In the genomic region with DNA sequence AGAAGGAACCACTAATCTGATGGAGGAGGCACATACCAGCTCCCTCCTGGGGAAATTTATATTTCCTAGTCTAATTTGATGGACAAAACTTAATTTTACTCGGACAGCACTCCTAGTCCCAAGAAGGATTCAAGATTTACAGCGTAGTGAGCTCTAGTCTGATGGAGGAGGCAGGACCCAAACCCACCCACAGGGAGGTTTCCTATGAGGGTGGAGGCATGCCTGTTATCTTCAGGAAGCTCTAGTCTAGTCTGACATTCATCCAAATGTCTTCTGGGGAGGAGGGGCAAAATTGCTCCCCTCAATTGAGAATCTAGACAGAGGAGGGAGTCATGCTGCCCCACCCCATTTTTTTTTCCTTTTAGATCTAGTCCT, we compare ENCODE assay signal across 20 cellular contexts. TPM values are rescaled to one million over a fixed set of nuclear protein-coding genes. Genes with fewer than 3 reads are reported as not detected.
DNase-seq lines count a peak whose midpoint lies in the region; ATAC-seq and TF ChIP-seq lines count a peak whose summit lies in the region.
"Had no signal": no experiment of that assay in that cellular context is flagged by ENCODE, and none has a peak within 500 bp of the region (broad histone marks: within the 10 kb centered on the region; RNA-seq: fewer than 3 reads in every experiment).

No MANE protein-coding gene starts in this region.

- ATAC-seq in IMR-90 (ENCODE audit: low read depth) (no peak), psoas muscle (no peak), HG02571 (IDR thresholded peaks at IDR 0.05; ENCODE audit: unreplicated experiment) (no peak)
- ATAC-seq: CD8-positive, alpha-beta T cell had no signal

- peak overlapping the region; percentile 79; the same call in 2 of the 3 replicates for H2BK15ac ChIP-seq in IMR-90 (ENCODE audit: low read depth, low read length)

- H3K27ac Mint-ChIP-seq in immature natural killer cell (peak overlapping the region in 4 of 6 donors; percentile 40 to 91 (median 72)), Caco-2 (ENCODE audit: unreplicated experiment) (no peak overlapping the region)
- H3K27ac Mint-ChIP-seq: CD8-positive, alpha-beta T cell had no signal

- H3K4me3 Mint-ChIP-seq in immature natural killer cell, result peak overlapping the region in 2 of 5 donors; percentile 50 to 80
- no peak overlapping the region for H3K4me3 Mint-ChIP-seq in Caco-2 (ENCODE audit: unreplicated experiment)
- H3K4me3 Mint-ChIP-seq: CD8-positive, alpha-beta T cell had no signal

- H3K27me3 Mint-ChIP-seq in immature natural killer cell (ENCODE audit: low read depth in 3 of 3), result peaks cover 0 to 9% (median 4%) of the 10 kb centered on the region in 3 donors
- no peaks in the 10 kb centered on the region for H3K27me3 Mint-ChIP-seq in Caco-2 (ENCODE audit: insufficient read depth, unreplicated experiment)

- peak overlapping the region; percentile 86 for H2AK5ac ChIP-seq in IMR-90 (ENCODE audit: low read depth, low read length)

- in situ Hi-C loops in IMR-90 (cut with MboI; ENCODE audit: low sequenced_read_pairs), result no loop called here

- no peaks in the 10 kb centered on the region for H3K27me3 ChIP-seq in BLaER1 treated with 17β-estradiol and CSF1 and Interleukin-3, amounts not matched to agents 10 nM and 100 nM
- H3K27me3 ChIP-seq in IMR-90 (ENCODE audit: control insufficient read depth, insufficient read depth, low read length), result no peaks in the 10 kb centered on the region
- H3K27me3 ChIP-seq in psoas muscle (ENCODE audit: insufficient read depth in 3 of 3, low read length in 2 of 3), result no peaks in the 10 kb centered on the region
- H3K27me3 ChIP-seq in Caco-2 (replicated peaks; ENCODE audit: control insufficient read depth, insufficient read depth, low read length), result no peaks in the 10 kb centered on the region
- no peaks in the 10 kb centered on the region for H3K27me3 ChIP-seq in hepatocyte
- no peaks in the 10 kb centered on the region for H3K27me3 ChIP-seq in prostate gland (replicated peaks; ENCODE audit: insufficient read depth)
- H3K27me3 ChIP-seq: BE2C had no signal

- no peak for TF ChIP-seq POLR2A in IMR-90 (IDR thresholded peaks at IDR 0.05; ENCODE audit: low read depth, low read length)
- no peak for TF ChIP-seq POLR2A in prostate gland (IDR thresholded peaks at IDR 0.05)

- no peak overlapping the region for H2AFZ ChIP-seq in IMR-90 (replicated peaks; ENCODE audit: low read length, poor library complexity)
- H2AFZ ChIP-seq in hepatocyte, result no peak overlapping the region

- H3K9me3 Mint-ChIP-seq in immature natural killer cell, result no peaks in the 10 kb centered on the region
- H3K9me3 Mint-ChIP-seq in Caco-2 (ENCODE audit: unreplicated experiment), result no peaks in the 10 kb centered on the region
- H3K9me3 Mint-ChIP-seq: CD8-positive, alpha-beta T cell had no signal

- whole genome bisulfite sequencing in IMR-90 (ENCODE audit: extremely low coverage in 2 of 2, insufficient read length in 1 of 2), 2 experiments, result no CpG with 5 or more reads among the region's 2 CpGs
- WGBS in psoas muscle, 3 donors, result 79 to 84% (median 80%) methylated on average over 2 of the region's 2 CpGs
- WGBS in hepatocyte (ENCODE audit: low lambda C conversion rate, missing lambda C conversion rate), result 100% methylated on average over 2 of the region's 2 CpGs
- 97% methylated on average over 2 of the region's 2 CpGs for WGBS in prostate gland

- no peaks in the 10 kb centered on the region for H3K9me3 ChIP-seq in BLaER1 treated with 17β-estradiol and CSF1 and Interleukin-3, amounts not matched to agents 10 nM and 100 nM (replicated peaks in 1 of 11)
- no peaks in the 10 kb centered on the region for H3K9me3 ChIP-seq in IMR-90 (ENCODE audit: control insufficient read depth, insufficient read depth, low read length)
- no peaks in the 10 kb centered on the region for H3K9me3 ChIP-seq in psoas muscle
- no peaks in the 10 kb centered on the region for H3K9me3 ChIP-seq in Caco-2
- no peaks in the 10 kb centered on the region for H3K9me3 ChIP-seq in hepatocyte (ENCODE audit: low read depth)
- H3K9me3 ChIP-seq in prostate gland, result no peaks in the 10 kb centered on the region
- H3K9me3 ChIP-seq: BE2C, HAP-1 had no signal

- H3K4me1 ChIP-seq in BLaER1 treated with 17β-estradiol and CSF1 and Interleukin-3, amounts not matched to agents 10 nM and 100 nM, result peaks cover 61 to 90% (median 84%) of the 10 kb centered on the region in 10 experiments
- peaks cover 29% of the 10 kb centered on the region for H3K4me1 ChIP-seq in IMR-90 (ENCODE audit: control insufficient read depth, insufficient read depth, low read length)
- H3K4me1 ChIP-seq in psoas muscle, result peaks cover 26% of the 10 kb centered on the region
- peaks cover 44% of the 10 kb centered on the region for H3K4me1 ChIP-seq in Caco-2
- peaks cover 35% of the 10 kb centered on the region for H3K4me1 ChIP-seq in hepatocyte (ENCODE audit: insufficient read depth)
- peaks cover 10% of the 10 kb centered on the region for H3K4me1 ChIP-seq in prostate gland (replicated peaks)

- H4K91ac ChIP-seq in IMR-90 (ENCODE audit: insufficient read depth, low read depth, low read length), result peak overlapping the region; percentile 42; the same call in 1 of the 2 replicates

- peaks cover 39 to 44% of the 10 kb centered on the region in 2 donors for H3K4me1 Mint-ChIP-seq in immature natural killer cell
- peaks cover 18% of the 10 kb centered on the region for H3K4me1 Mint-ChIP-seq in Caco-2 (ENCODE audit: low read depth, unreplicated experiment)

- peak overlapping the region in 10 of 11 experiments; percentile 9 to 68 (median 50); a peak in 16 of 22 replicates for H3K27ac ChIP-seq in BLaER1 treated with 17β-estradiol and CSF1 and Interleukin-3, amounts not matched to agents 10 nM and 100 nM
- no peak overlapping the region for H3K27ac ChIP-seq in IMR-90 (ENCODE audit: insufficient read depth, low read length)
- peak overlapping the region; percentile 9 for H3K27ac ChIP-seq in psoas muscle
- H3K27ac ChIP-seq in hepatocyte, result no peak overlapping the region
- H3K27ac ChIP-seq in prostate gland, result no peak overlapping the region
- H3K27ac ChIP-seq: SK-N-MC had no signal

- peak overlapping the region; percentile 56; the same call in 1 of the 2 replicates for H2BK20ac ChIP-seq in IMR-90 (ENCODE audit: low read depth, low read length)

- H3K9me1 ChIP-seq in IMR-90 (ENCODE audit: insufficient read depth, low read length), result peaks cover 8% of the 10 kb centered on the region

- H3K18ac ChIP-seq in IMR-90 (ENCODE audit: low read depth, low read length), result no peak overlapping the region

- dilution Hi-C loops in IMR-90 (cut with HindIII; ENCODE audit: low sequenced_read_pairs, unreplicated experiment), result no loop called here

- H3K4ac ChIP-seq in IMR-90 (ENCODE audit: low read depth, low read length), result peak overlapping the region; percentile 83

- no peaks in the 10 kb centered on the region for H3K36me3 ChIP-seq in BLaER1 treated with 17β-estradiol and CSF1 and Interleukin-3, amounts not matched to agents 10 nM and 100 nM
- H3K36me3 ChIP-seq in IMR-90 (ENCODE audit: control insufficient read depth, insufficient read depth, low read length) (no peaks in the 10 kb centered on the region), psoas muscle (ENCODE audit: insufficient read depth in 1 of 2, low read depth in 1 of 2) (no peaks in the 10 kb centered on the region), Caco-2 (ENCODE audit: control insufficient read depth, insufficient read depth, low read length) (no peaks in the 10 kb centered on the region), hepatocyte (replicated peaks; ENCODE audit: insufficient read depth, low read depth) (no peaks in the 10 kb centered on the region), prostate gland (no peaks in the 10 kb centered on the region)
- H3K36me3 ChIP-seq: BE2C, HAP-1 had no signal

- H3K9ac ChIP-seq in BLaER1 treated with 17β-estradiol and CSF1 and Interleukin-3, amounts not matched to agents 10 nM and 100 nM, result peak overlapping the region in 3 of 11 experiments; percentile 5 to 31 (median 30); a peak in 2 of 22 replicates
- H3K9ac ChIP-seq in IMR-90 (ENCODE audit: low read depth, low read length), result no peak overlapping the region

- intact Hi-C loops in IMR-90 (cut with micrococcal nuclease) (no loop called here), psoas muscle (cut with DNase I) (no loop called here), Caco-2 (cut with micrococcal nuclease; ENCODE audit: unreplicated experiment) (no loop called here), prostate gland (cut with DNase I) (no loop called here)

- CTCF ChIA-PET in IMR-90 (lab: Yijun Ruan, JAX) (no interaction called here), Caco-2 (lab: Charles Lee) (interaction anchor here (0.6 to 1.9 kb wide), 2 partner anchors 12 to 14 kb away, joined by 4 to 12 read pairs; no protein-coding TSS in a partner anchor)

- peak overlapping the region; percentile 47 for H2BK120ac ChIP-seq in IMR-90 (ENCODE audit: low read depth, low read length)

- peaks cover 0 to 7% of the 10 kb centered on the region in 2 experiments; a peak in 2 of 4 replicates for H3K79me1 ChIP-seq in IMR-90 (ENCODE audit: low read depth in 1 of 2, low read length in 2 of 2)

- no peak overlapping the region for H4K5ac ChIP-seq in IMR-90 (ENCODE audit: low read depth, low read length)

- DNase-seq in IMR-90 (no peak), immature natural killer cell (no peak), psoas muscle (no peak), Caco-2 (no peak), hepatocyte (ENCODE audit: low spot score) (no peak), prostate gland (ENCODE audit: low spot score) (no peak)
- DNase-seq: BE2C; CD8-positive, alpha-beta T cell; DMS79 treated with DMSO at 0.1 percent for 48 hours; MM.1S; NCI-H1092 treated with DMSO at 0.1 percent for 48 hours; NCI-H1694; NCI-H2107; NCI-H226; NCI-H524 treated with DMSO at 0.1 percent for 48 hours; Right ventricle myocardium superior had no signal

- TF ChIP-seq CTCF in IMR-90 (conservative IDR thresholded peaks at IDR 0.05; ENCODE audit: low read depth, low read length), result no peak
- no peak for TF ChIP-seq CTCF in psoas muscle (IDR thresholded peaks at IDR 0.05)
- TF ChIP-seq CTCF in Caco-2 (IDR thresholded peaks at IDR 0.05; ENCODE audit: insufficient read depth in 1 of 2, low read depth in 1 of 2, low read length in 1 of 2, severe bottlenecking in 1 of 2, unreplicated experiment in 1 of 2), result no peak
- TF ChIP-seq CTCF in hepatocyte (IDR thresholded peaks at IDR 0.05; ENCODE audit: poor library complexity), result no peak
- TF ChIP-seq CTCF in prostate gland (IDR thresholded peaks at IDR 0.05), result no peak

- H3K56ac ChIP-seq in IMR-90 (ENCODE audit: extremely low read depth, insufficient read depth, low read length), result no peak overlapping the region

- H4K20me1 ChIP-seq in BLaER1 treated with 17β-estradiol and CSF1 and Interleukin-3, amounts not matched to agents 10 nM and 100 nM, result no peaks in the 10 kb centered on the region
- H4K20me1 ChIP-seq in IMR-90 (ENCODE audit: insufficient read depth, low read length) (no peaks in the 10 kb centered on the region), hepatocyte (ENCODE audit: insufficient read depth, poor library complexity, severe bottlenecking) (no peaks in the 10 kb centered on the region)

- no peak overlapping the region for H2BK5ac ChIP-seq in IMR-90 (ENCODE audit: low read depth, low read length, poor library complexity, severe bottlenecking)

- BruUV-seq in IMR-90 (replicated peaks; lab: Mats Ljungman, UMichigan) (no TSS peak), Caco-2 (replicated peaks; lab: Mats Ljungman, UMichigan) (no TSS peak)

- H3K36me3 Mint-ChIP-seq in immature natural killer cell, result no peaks in the 10 kb centered on the region
- H3K36me3 Mint-ChIP-seq in Caco-2 (ENCODE audit: insufficient read depth, unreplicated experiment), result peaks cover 15% of the 10 kb centered on the region
- H3K36me3 Mint-ChIP-seq: CD8-positive, alpha-beta T cell had no signal

- POLR2A ChIA-PET in IMR-90 (lab: Charles Lee; ENCODE audit: unreplicated experiment) (no interaction called here), Caco-2 (lab: Charles Lee) (no interaction called here)

- no peak overlapping the region; a peak in 2 of 20 replicates for H3K4me3 ChIP-seq in BLaER1 treated with 17β-estradiol and CSF1 and Interleukin-3, amounts not matched to agents 10 nM and 100 nM
- H3K4me3 ChIP-seq in IMR-90 (ENCODE audit: insufficient read depth, low read depth, low read length) (no peak overlapping the region), psoas muscle (no peak overlapping the region), Caco-2 (ENCODE audit: low read depth, low read length) (no peak overlapping the region), hepatocyte (no peak overlapping the region), prostate gland (no peak overlapping the region)
- H3K4me3 ChIP-seq: HAP-1, SK-N-MC had no signal

- no peaks in the 10 kb centered on the region for H3K9me2 ChIP-seq in hepatocyte (replicated peaks; ENCODE audit: insufficient read depth)

- H3K23ac ChIP-seq in IMR-90 (ENCODE audit: low read depth, low read length), result no peak overlapping the region

- no peak overlapping the region for H3K14ac ChIP-seq in IMR-90 (replicated peaks; ENCODE audit: low read depth, low read length)

- no peaks in the 10 kb centered on the region for H3K79me2 ChIP-seq in hepatocyte

- H4K8ac ChIP-seq in IMR-90 (ENCODE audit: low read depth in 2 of 2, low read length in 2 of 2), result peak overlapping the region; percentile 20; a peak in 2 of 4 replicates

- H3K4me2 ChIP-seq in BLaER1 treated with 17β-estradiol and CSF1 and Interleukin-3, amounts not matched to agents 10 nM and 100 nM, result peak overlapping the region in 10 of 11 experiments; percentile 43 to 91 (median 74); a peak in 19 of 22 replicates
- no peak overlapping the region for H3K4me2 ChIP-seq in IMR-90 (ENCODE audit: low read depth, low read length)
- no peak overlapping the region for H3K4me2 ChIP-seq in hepatocyte

- TF ChIP-seq RAD21 in IMR-90 (IDR thresholded peaks at IDR 0.05; ENCODE audit: low read length), result no peak

- no peak overlapping the region for H2AK9ac ChIP-seq in IMR-90 (replicated peaks; ENCODE audit: low read depth, low read length, poor library complexity)

RNA-seq across cellular contexts. Expression of gene BCL3, which starts 10.4 kb away (rescaled TPM):
- 1.6 and 1.9 TPM in 2 replicates for total RNA-seq in IMR-90 (2012; rRNA removed)
- 24.1 and 26.0 TPM in 2 replicates for polyA plus RNA-seq in IMR-90 (2012; rRNA removed)
- 26.7 and 52.5 TPM in 2 replicates for polyA plus RNA-seq in IMR-90 (2012; cell fraction: cytosol; rRNA removed)
- 76.1 and 110 TPM in 2 replicates for polyA plus RNA-seq in IMR-90 (2012; cell fraction: nucleus; rRNA removed; ENCODE audit: low replicate concordance)
- polyA plus RNA-seq in immature natural killer cell, result 10 to 100 TPM in 2 of 3 donors, 1 to 10 TPM in 1; 5.6 to 10.2 (median 10.2) TPM
- 10 to 100 TPM; 13.3 to 36.4 (median 25.3) TPM for total RNA-seq in psoas muscle
- 10 to 100 TPM in 1 of 3 donors, 1 to 10 TPM in 2; 5.7 to 13.2 (median 7.8) TPM for polyA plus RNA-seq in psoas muscle
- 15.5 and 21.3 TPM in 2 replicates for total RNA-seq in Caco-2 (2022)
- total RNA-seq in hepatocyte, result 4.3 and 6.3 TPM in 2 replicates
- polyA plus RNA-seq in hepatocyte, result 45.7 and 51.4 TPM in 2 replicates
- total RNA-seq in prostate gland, result 10 to 100 TPM; 22.6 to 44.0 TPM

RNA-seq across cellular contexts. Expression of gene CEACAM16, which starts 39.2 kb away (rescaled TPM):
- total RNA-seq in IMR-90 (2012; rRNA removed) (not detected in 2 replicates), psoas muscle (not detected), Caco-2 (2022) (not detected in 2 replicates), hepatocyte (0.73 TPM in 1 of 2 replicates, not detected in the other), prostate gland (not detected)
- polyA plus RNA-seq in IMR-90 (2012; rRNA removed) (not detected in 2 replicates), immature natural killer cell (not detected), psoas muscle (under 1 TPM in 2 of 3 donors, not detected in 1; 0.03 to 0.08 TPM), hepatocyte (not detected in 2 replicates)
- polyA plus RNA-seq in IMR-90 (2012; cell fraction: cytosol; rRNA removed), result not detected in 2 replicates
- not detected in 2 replicates for polyA plus RNA-seq in IMR-90 (2012; cell fraction: nucleus; rRNA removed; ENCODE audit: low replicate concordance)
- total RNA-seq: CD8-positive, alpha-beta T cell; Right ventricle myocardium superior had no signal

RNA-seq across cellular contexts. Expression of gene CBLC, which starts 39.5 kb away (rescaled TPM):
- total RNA-seq in IMR-90 (2012; rRNA removed) (not detected in 2 replicates), psoas muscle (under 1 TPM in 1 of 4 donors, not detected in 3; 0.34 TPM), Caco-2 (2022) (42.3 and 43.6 TPM in 2 replicates), hepatocyte (26.2 and 28.3 TPM in 2 replicates), prostate gland (10 to 100 TPM; 30.1 to 33.6 TPM)
- polyA plus RNA-seq in IMR-90 (2012; rRNA removed) (not detected in 2 replicates), immature natural killer cell (not detected), psoas muscle (under 1 TPM in 1 of 3 donors, not detected in 2; 0.08 TPM), hepatocyte (38.1 and 39.7 TPM in 2 replicates)
- polyA plus RNA-seq in IMR-90 (2012; cell fraction: cytosol; rRNA removed), result 0.02 TPM in 1 of 2 replicates, not detected in the other
- polyA plus RNA-seq in IMR-90 (2012; cell fraction: nucleus; rRNA removed; ENCODE audit: low replicate concordance), result 0.12 TPM in 1 of 2 replicates, not detected in the other
- total RNA-seq: CD8-positive, alpha-beta T cell; Right ventricle myocardium superior had no signal

Comparison
In these comparisons a context has a peak if more than half of its experiments do, and no peak if none do; other contexts are left out.
1. H3K27ac ChIP-seq: peak in BLaER1 treated with 17β-estradiol and CSF1 and Interleukin-3, amounts not matched to agents 10 nM and 100 nM (10 of 11) and psoas muscle (single experiment); none in IMR-90 (single experiment), hepatocyte (single experiment) and prostate gland (0 of 2).
2. H3K4me2 ChIP-seq: peak in BLaER1 treated with 17β-estradiol and CSF1 and Interleukin-3, amounts not matched to agents 10 nM and 100 nM (10 of 11); none in IMR-90 (single experiment) and hepatocyte (single experiment).
3. RNA of gene CBLC, which starts 39.5 kb away (total RNA-seq): 42.3 to 43.6 TPM in Caco-2, 30.1 to 33.6 TPM in prostate gland and 26.2 to 28.3 TPM in hepatocyte; not detected in IMR-90 and 0.34 TPM in psoas muscle; every median in the first group is over 10 times any median in the second.